In genomic region chr5:126394211-126394828, GRCh38 we compare ENCODE assay signal across 21 cellular contexts. TPM values are rescaled to one million over a fixed set of nuclear protein-coding genes. Genes with fewer than 3 reads are reported as not detected.
DNase-seq lines count a peak whose midpoint lies in the region; ATAC-seq and TF ChIP-seq lines count a peak whose summit lies in the region.
"Had no signal": no experiment of that assay in that cellular context is flagged by ENCODE, and none has a peak within 500 bp of the region (broad histone marks: within the 10 kb centered on the region; RNA-seq: fewer than 3 reads in every experiment).

No MANE protein-coding gene starts in this region.

- H3K79me1 ChIP-seq in neuronal stem cell (ENCODE audit: low read depth, low read length): no peaks in the 10 kb centered on the region

- H3K9me3 ChIP-seq in T-helper 17 cell (ENCODE audit: control insufficient read depth, low read length, poor library complexity, severe bottlenecking) (no peaks in the 10 kb centered on the region), neuronal stem cell (replicated peaks in 1 of 2; ENCODE audit: control insufficient read depth in 2 of 2, insufficient read depth in 1 of 2, low read depth in 1 of 2, low read length in 2 of 2) (peaks cover 2 to 7% of the 10 kb centered on the region in 2 donors)
- H3K9me3 ChIP-seq in CD4-positive, alpha-beta memory T cell (ENCODE audit: control insufficient read depth in 1 of 2, low read length in 2 of 2): no peaks in the 10 kb centered on the region

- no peak overlapping the region for H4K91ac ChIP-seq in neuronal stem cell (ENCODE audit: low read depth, low read length, poor library complexity)

- DNase-seq in T-helper 17 cell (no peak), foreskin keratinocyte (peak; percentile 82 to 88), neuronal stem cell (ENCODE audit: low spot score) (no peak), HT-29 (ENCODE audit: low spot score) (no peak), D341Med (ENCODE audit: low spot score) (no peak)
- DNase-seq in CD4-positive, alpha-beta memory T cell: no peak
- DNase-seq: 8988T, DMS 273 treated with DMSO at 0.1 percent for 48 hours, GDM1, HCEC 1CT, MV-4-11, NCI-H1417, NCI-H2029, NCI-H2171, NCI-H446 treated with DMSO at 0.1 percent for 48 hours, NCI-H774 had no signal

- H3K4me1 Mint-ChIP-seq in T-helper 17 cell: no peaks in the 10 kb centered on the region
- H3K4me1 Mint-ChIP-seq in CD4-positive, alpha-beta memory T cell: peaks cover 0 to 3% (median under 1%) of the 10 kb centered on the region in 4 donors
- H3K4me1 Mint-ChIP-seq: IgD-negative memory B cell had no signal

- H3K27ac ChIP-seq in ACC112 (ENCODE audit: low read depth, low read length): no peak overlapping the region; the same call in 1 of the 2 replicates
- peak overlapping the region; percentile 4 for H3K27ac ChIP-seq in foreskin keratinocyte
- no peak overlapping the region for H3K27ac ChIP-seq in neuronal stem cell (replicated peaks; ENCODE audit: low read length)
- H3K27ac ChIP-seq in CD4-positive, alpha-beta memory T cell (ENCODE audit: low read depth, low read length): no peak overlapping the region
- H3K27ac ChIP-seq: BLaER1 had no signal

- H3K27me3 ChIP-seq in ACC112 (ENCODE audit: insufficient read depth, low read length): no peaks in the 10 kb centered on the region
- no peaks in the 10 kb centered on the region for H3K27me3 ChIP-seq in foreskin keratinocyte
- H3K27me3 ChIP-seq in neuronal stem cell (ENCODE audit: control insufficient read depth in 3 of 3, insufficient read depth in 3 of 3, low read depth in 1 of 3, low read length in 3 of 3): no peaks in the 10 kb centered on the region
- no peaks in the 10 kb centered on the region for H3K27me3 ChIP-seq in CD4-positive, alpha-beta memory T cell (ENCODE audit: insufficient read depth, low read length)
- H3K27me3 ChIP-seq: BLaER1 had no signal

- H3K36me3 Mint-ChIP-seq in T-helper 17 cell (ENCODE audit: low read depth): peaks cover 4% of the 10 kb centered on the region
- peaks cover 0 to 2% of the 10 kb centered on the region in 2 donors for H3K36me3 Mint-ChIP-seq in CD4-positive, alpha-beta memory T cell
- H3K36me3 Mint-ChIP-seq: IgD-negative memory B cell had no signal

- H2BK12ac ChIP-seq in neuronal stem cell (ENCODE audit: low read length): no peak overlapping the region

- H3K36me3 ChIP-seq in ACC112 (ENCODE audit: insufficient read depth, low read length) (no peaks in the 10 kb centered on the region), neuronal stem cell (replicated peaks in 1 of 2; ENCODE audit: control insufficient read depth in 2 of 2, insufficient read depth in 2 of 2, low read length in 2 of 2) (no peaks in the 10 kb centered on the region)
- no peaks in the 10 kb centered on the region for H3K36me3 ChIP-seq in CD4-positive, alpha-beta memory T cell (ENCODE audit: insufficient read depth, low read length)
- H3K36me3 ChIP-seq: BLaER1 had no signal

- H3K14ac ChIP-seq in neuronal stem cell (ENCODE audit: low read length): no peak overlapping the region

- no peak overlapping the region for H3K9ac ChIP-seq in neuronal stem cell (ENCODE audit: low read depth, low read length, poor library complexity)
- H3K9ac ChIP-seq: BLaER1 had no signal

- no peak for TF ChIP-seq CTCF in foreskin keratinocyte (conservative IDR thresholded peaks at IDR 0.05)

- no peak overlapping the region for H2BK5ac ChIP-seq in neuronal stem cell (ENCODE audit: low read length)

- H3K27ac Mint-ChIP-seq in T-helper 17 cell: peak overlapping the region; percentile 78
- H3K27ac Mint-ChIP-seq in CD4-positive, alpha-beta memory T cell: no peak overlapping the region
- H3K27ac Mint-ChIP-seq: IgD-negative memory B cell had no signal

- CTCF ChIA-PET in CD4-positive, alpha-beta memory T cell (lab: Charles Lee; ENCODE audit: partially characterized antibody): no interaction called here

- no peaks in the 10 kb centered on the region for H3K4me1 ChIP-seq in ACC112 (ENCODE audit: control insufficient read depth, insufficient read depth, low read length, unreplicated experiment)
- peaks cover 15% of the 10 kb centered on the region for H3K4me1 ChIP-seq in foreskin keratinocyte
- peaks cover 0 to 9% of the 10 kb centered on the region in 2 donors for H3K4me1 ChIP-seq in neuronal stem cell (ENCODE audit: control insufficient read depth in 2 of 2, insufficient read depth in 1 of 2, low read depth in 1 of 2, low read length in 2 of 2)
- no peaks in the 10 kb centered on the region for H3K4me1 ChIP-seq in CD4-positive, alpha-beta memory T cell (ENCODE audit: insufficient read depth, low read length)
- H3K4me1 ChIP-seq: BLaER1 had no signal

- H2AFZ ChIP-seq in ACC112 (ENCODE audit: low read length, unreplicated experiment) (peak overlapping the region; percentile 58), neuronal stem cell (ENCODE audit: low read length) (peak overlapping the region; percentile 54)

- no peak overlapping the region for H4K8ac ChIP-seq in neuronal stem cell (ENCODE audit: low read depth, low read length)

- no peak overlapping the region for H2BK15ac ChIP-seq in neuronal stem cell (ENCODE audit: low read length)

- no peaks in the 10 kb centered on the region for H3K79me2 ChIP-seq in ACC112 (ENCODE audit: control insufficient read depth, insufficient read depth, low read length, unreplicated experiment)

- ATAC-seq in T-helper 17 cell (no peak), foreskin keratinocyte (peak; percentile 79), GM18519 (IDR thresholded peaks at IDR 0.05; ENCODE audit: low FRiP score, unreplicated experiment) (no peak)
- ATAC-seq: GM12878 had no signal

- H3K27me3 Mint-ChIP-seq in T-helper 17 cell: no peaks in the 10 kb centered on the region
- peaks cover 0 to 2% of the 10 kb centered on the region in 2 donors for H3K27me3 Mint-ChIP-seq in CD4-positive, alpha-beta memory T cell

- H2AK5ac ChIP-seq in neuronal stem cell (ENCODE audit: low read depth, low read length): no peak overlapping the region

- POLR2A ChIA-PET in CD4-positive, alpha-beta memory T cell (lab: Charles Lee; ENCODE audit: partially characterized antibody): no interaction called here

- no peak overlapping the region for H3K23ac ChIP-seq in neuronal stem cell (ENCODE audit: low read depth, low read length, poor library complexity)

- no peak overlapping the region for H2BK120ac ChIP-seq in neuronal stem cell (ENCODE audit: low read depth, low read length)

- intact Hi-C loops in CD4-positive, alpha-beta memory T cell (cut with micrococcal nuclease): no loop called here

- H3K4me2 ChIP-seq in neuronal stem cell (ENCODE audit: insufficient read depth, low read length, poor library complexity, severe bottlenecking): no peak overlapping the region
- H3K4me2 ChIP-seq: BLaER1 had no signal

- H3K4me3 Mint-ChIP-seq in T-helper 17 cell: no peak overlapping the region
- H3K4me3 Mint-ChIP-seq in CD4-positive, alpha-beta memory T cell: no peak overlapping the region
- H3K4me3 Mint-ChIP-seq: IgD-negative memory B cell had no signal

- WGBS in neuronal stem cell (ENCODE audit: extremely low coverage in 2 of 2, insufficient read length in 2 of 2, insufficient replicate concordance in 1 of 2), 2 donors: no CpG with 5 or more reads among the region's 7 CpGs

- H3K18ac ChIP-seq in neuronal stem cell (ENCODE audit: low read length): no peak overlapping the region

- no peak overlapping the region for H3K4ac ChIP-seq in neuronal stem cell (ENCODE audit: low read length)

- H3K4me3 ChIP-seq in ACC112 (ENCODE audit: low read depth, low read length): no peak overlapping the region
- H3K4me3 ChIP-seq in neuronal stem cell (ENCODE audit: low read length in 2 of 2): no peak overlapping the region
- H3K4me3 ChIP-seq in CD4-positive, alpha-beta memory T cell (ENCODE audit: low read length in 2 of 2): no peak overlapping the region
- H3K4me3 ChIP-seq: BLaER1, GM12878 had no signal

- peaks cover 0 to 11% (median 8%) of the 10 kb centered on the region in 8 donors for H3K9me3 Mint-ChIP-seq in CD4-positive, alpha-beta memory T cell

RNA-seq across cellular contexts. Expression of gene GRAMD2B, which starts 28.9 kb away (rescaled TPM):
- total RNA-seq in T-helper 17 cell (10 to 100 TPM in 1 of 2 donors, 1 to 10 TPM in 1; 8.3 to 11.7 TPM), foreskin keratinocyte (21.5 and 25.1 TPM in 2 replicates)
- polyA plus RNA-seq in foreskin keratinocyte: 11.0 and 14.4 TPM in 2 replicates
- 4.8 TPM for polyA plus RNA-seq in neuronal stem cell (2013, experiment 1 of 2)
- 5.9 TPM for polyA plus RNA-seq in neuronal stem cell (2013, experiment 2 of 2)
- total RNA-seq in HT-29 (2014; rRNA removed; shearing (Covaris generic)): 4.0 and 5.7 TPM in 2 replicates
- 1 to 10 TPM; 4.8 to 6.1 TPM for total RNA-seq in CD4-positive, alpha-beta memory T cell
- 1 to 10 TPM; 4.0 to 5.5 TPM for polyA plus RNA-seq in CD4-positive, alpha-beta memory T cell

Comparison
In these comparisons a context has a peak if more than half of its experiments do, and no peak if none do; other contexts are left out.
1. DNase-seq: peak in foreskin keratinocyte (2 of 2); none in T-helper 17 cell (0 of 3), neuronal stem cell (single experiment), HT-29 (single experiment), CD4-positive, alpha-beta memory T cell (0 of 5) and D341Med (single experiment).